10 cellular contexts compared by ENCODE assay signal in genomic region chr1:58290685-58291372, GRCh38.
A peak's percentile ranks its signal among the peaks of the same experiment; 100 is the strongest.
DNase-seq lines count a peak whose midpoint lies in the region; ATAC-seq and TF ChIP-seq lines count a peak whose summit lies in the region.
"Had no signal": no experiment of that assay in that cellular context is flagged by ENCODE, and none has a peak within 500 bp of the region (broad histone marks: within the 10 kb centered on the region; RNA-seq: fewer than 3 reads in every experiment).

No MANE protein-coding gene starts in this region.

- no peaks in the 10 kb centered on the region for H3K9me2 ChIP-seq in Karpas-422 (replicated peaks; ENCODE audit: insufficient read depth, low read length)

- no peak for TF ChIP-seq CTCF in DND-41 (IDR thresholded peaks at IDR 0.05; ENCODE audit: borderline replicate concordance, extremely low read depth, low read length, poor library complexity, severe bottlenecking)
- TF ChIP-seq CTCF in brain microvascular endothelial cell (IDR thresholded peaks at IDR 0.05; ENCODE audit: low read depth, low read length, missing control alignments) = no peak
- TF ChIP-seq CTCF in uterus (IDR thresholded peaks at IDR 0.05) = no peak

- DNase-seq in DND-41 (peak; percentile 50), Karpas-422 (peak; percentile 50), brain microvascular endothelial cell (peak; percentile 29), medulla oblongata (ENCODE audit: extremely low spot score) (peak; percentile 13), cerebellum (ENCODE audit: low spot score) (no peak), uterus (no peak)
- no peak for DNase-seq in NK-92 treated with Interleukin-12 subunit alpha and Interleukin-12 subunit beta, amount 100 ng/mL, for 24 hours (lab: John Stamatoyannopoulos, UW)
- DNase-seq: NCI-H524 treated with DMSO at 0.1 percent for 48 hours, right lobe of liver had no signal

- no peaks in the 10 kb centered on the region for H3K4me1 ChIP-seq in DND-41 (ENCODE audit: insufficient read depth, low read length)
- H3K4me1 ChIP-seq in Karpas-422 (ENCODE audit: low read length) = no peaks in the 10 kb centered on the region
- no peaks in the 10 kb centered on the region for H3K4me1 ChIP-seq in uterus
- H3K4me1 ChIP-seq: right lobe of liver had no signal

- ATAC-seq in DND-41 (ENCODE audit: insufficient read depth, low read depth) (peak; percentile 77), GM19023 (IDR thresholded peaks at IDR 0.05; ENCODE audit: unreplicated experiment) (no peak)

- no peak overlapping the region for H3K27ac ChIP-seq in DND-41 (ENCODE audit: low read length)
- H3K27ac ChIP-seq in Karpas-422 (ENCODE audit: low read length) = no peak overlapping the region
- H3K27ac ChIP-seq in brain microvascular endothelial cell = no peak overlapping the region
- H3K27ac ChIP-seq in uterus = no peak overlapping the region
- H3K27ac ChIP-seq: right lobe of liver had no signal

- TF ChIP-seq POLR2A in uterus (IDR thresholded peaks at IDR 0.05) = no peak

- H3K79me2 ChIP-seq in DND-41 (ENCODE audit: insufficient read depth, low read length) (no peaks in the 10 kb centered on the region), Karpas-422 (ENCODE audit: low read length) (no peaks in the 10 kb centered on the region)

- H4K20me1 ChIP-seq in DND-41 (ENCODE audit: insufficient read depth, low read length) = no peaks in the 10 kb centered on the region
- H4K20me1 ChIP-seq in Karpas-422 (ENCODE audit: insufficient read depth, low read depth, low read length) = no peaks in the 10 kb centered on the region

- intact Hi-C loops in uterus (cut with DNase I; ENCODE audit: low total_unique reads) = no loop called here

- H3K9me3 ChIP-seq in DND-41 (ENCODE audit: insufficient read depth, low read length, severe bottlenecking) = no peaks in the 10 kb centered on the region
- no peaks in the 10 kb centered on the region for H3K9me3 ChIP-seq in Karpas-422 (ENCODE audit: low read length)
- no peaks in the 10 kb centered on the region for H3K9me3 ChIP-seq in uterus
- H3K9me3 ChIP-seq: right lobe of liver had no signal

- no peaks in the 10 kb centered on the region for H3K27me3 ChIP-seq in DND-41 (ENCODE audit: insufficient read depth, low read length, poor library complexity)
- H3K27me3 ChIP-seq in Karpas-422 (ENCODE audit: low read length) = no peaks in the 10 kb centered on the region
- no peaks in the 10 kb centered on the region for H3K27me3 ChIP-seq in brain microvascular endothelial cell (replicated peaks)
- no peaks in the 10 kb centered on the region for H3K27me3 ChIP-seq in uterus
- H3K27me3 ChIP-seq: right lobe of liver had no signal

- H3K4me2 ChIP-seq in DND-41 (ENCODE audit: insufficient read depth, low read length) (no peak overlapping the region), Karpas-422 (ENCODE audit: low read depth, low read length, poor library complexity, severe bottlenecking) (no peak overlapping the region)

- no peaks in the 10 kb centered on the region for H3K36me3 ChIP-seq in DND-41 (ENCODE audit: insufficient read depth, low read length)
- no peaks in the 10 kb centered on the region for H3K36me3 ChIP-seq in Karpas-422 (ENCODE audit: insufficient read depth, low read length)
- no peaks in the 10 kb centered on the region for H3K36me3 ChIP-seq in brain microvascular endothelial cell (replicated peaks)
- H3K36me3 ChIP-seq in uterus = no peaks in the 10 kb centered on the region
- H3K36me3 ChIP-seq: right lobe of liver had no signal

- no peak overlapping the region for H3K9ac ChIP-seq in DND-41 (ENCODE audit: low read depth, low read length)
- H3K9ac ChIP-seq in Karpas-422 (ENCODE audit: low read length) = no peak overlapping the region

- in situ Hi-C loops in brain microvascular endothelial cell (cut with HindIII; ENCODE audit: low pct_ligation_motif_present, low sequenced_read_pairs) = no loop called here

- H3K4me3 ChIP-seq in DND-41 (ENCODE audit: low read depth in 1 of 2, low read length in 2 of 2) (no peak overlapping the region), Karpas-422 (ENCODE audit: low read length) (no peak overlapping the region), brain microvascular endothelial cell (ENCODE audit: low read depth, low read length) (no peak overlapping the region), uterus (no peak overlapping the region)
- H3K4me3 ChIP-seq: right lobe of liver had no signal

- H2AFZ ChIP-seq in DND-41 (ENCODE audit: low read depth, low read length) = no peak overlapping the region
- H2AFZ ChIP-seq in Karpas-422 (ENCODE audit: low read length) = no peak overlapping the region

Comparison
In these comparisons a context has a peak if more than half of its experiments do, and no peak if none do; other contexts are left out.
1. DNase-seq: peak in DND-41 (single experiment), Karpas-422 (single experiment), brain microvascular endothelial cell (single experiment) and medulla oblongata (single experiment); none in cerebellum (single experiment), NK-92 treated with Interleukin-12 subunit alpha and Interleukin-12 subunit beta, amount 100 ng/mL, for 24 hours (single experiment) and uterus (0 of 2).